10 cellular contexts compared by ENCODE assay signal in genomic region chr18:69897397-69898108, GRCh38. TPM values are rescaled to one million over a fixed set of nuclear protein-coding genes. Genes with fewer than 3 reads are reported as not detected.
DNase-seq lines count a peak whose midpoint lies in the region; ATAC-seq, FAIRE-seq and TF ChIP-seq lines count a peak whose summit lies in the region.
"Had no signal": no experiment of that assay in that cellular context is flagged by ENCODE, and none has a peak within 500 bp of the region (broad histone marks: within the 10 kb centered on the region; RNA-seq: fewer than 3 reads in every experiment).

No MANE protein-coding gene starts in this region.

- ATAC-seq in GM18502 (IDR thresholded peaks at IDR 0.05; ENCODE audit: poor library complexity, unreplicated experiment) (peak; percentile 67), GM21529 (IDR thresholded peaks at IDR 0.05; ENCODE audit: unreplicated experiment) (peak; percentile 24), heart left ventricle (no peak)

- peak overlapping the region; percentile 14 to 76 (median 35) for H3K4me3 Mint-ChIP-seq in IgD-negative memory B cell

- no peaks in the 10 kb centered on the region for H3K27me3 Mint-ChIP-seq in IgD-negative memory B cell

- no peaks in the 10 kb centered on the region for H3K27me3 ChIP-seq in heart left ventricle
- H3K27me3 ChIP-seq: SJCRH30 had no signal

- peak overlapping the region in 1 of 3 donors; percentile 63 for H3K27ac Mint-ChIP-seq in IgD-negative memory B cell

- peak overlapping the region in 2 of 12 donors; percentile 5 to 12 for H3K4me3 ChIP-seq in heart left ventricle
- H3K4me3 ChIP-seq: SJCRH30 had no signal

- intact Hi-C loops in heart left ventricle (cut with DNase I): no loop called here

- FAIRE-seq in frontal cortex (lab: Jason Lieb, UNC): no peak

- TF ChIP-seq POLR2A in heart left ventricle (IDR thresholded peaks at IDR 0.05): no peak

- 87 to 92% (median 90%) methylated on average over 7 of the region's 7 CpGs for WGBS in heart left ventricle, 4 donors

- peaks cover 0 to 1% (median 0%) of the 10 kb centered on the region in 3 donors for H3K4me1 Mint-ChIP-seq in IgD-negative memory B cell

- H3K36me3 ChIP-seq in heart left ventricle: no peaks in the 10 kb centered on the region
- H3K36me3 ChIP-seq: SJCRH30 had no signal

- peak; percentile 57 for DNase-seq in central memory CD4-positive, alpha-beta T cell
- no peak for DNase-seq in GM03348 (ENCODE audit: low spot score)
- no peak for DNase-seq in HT-29 (ENCODE audit: low spot score)
- no peak for DNase-seq in frontal cortex (ENCODE audit: low spot score in 2 of 2)
- DNase-seq in heart left ventricle: no peak
- DNase-seq: glutamatergic neuron, SJCRH30 had no signal

- peak overlapping the region in 1 of 12 donors; percentile 22 for H3K27ac ChIP-seq in heart left ventricle
- H3K27ac ChIP-seq: SJCRH30 had no signal

- peaks cover 0 to 2% (median 0%) of the 10 kb centered on the region in 3 donors for H3K9me3 Mint-ChIP-seq in IgD-negative memory B cell

- no peak for TF ChIP-seq CTCF in heart left ventricle (IDR thresholded peaks at IDR 0.05)

- H3K36me3 Mint-ChIP-seq in IgD-negative memory B cell: peaks cover 9% of the 10 kb centered on the region

- H3K9me3 ChIP-seq in heart left ventricle: no peaks in the 10 kb centered on the region
- H3K9me3 ChIP-seq: SJCRH30 had no signal

- no peaks in the 10 kb centered on the region for H3K4me1 ChIP-seq in heart left ventricle
- H3K4me1 ChIP-seq: SJCRH30 had no signal

RNA-seq across cellular contexts. Expression of gene CD226, which starts 50.1 kb away (rescaled TPM):
- 3.8 TPM for polyA plus RNA-seq in IgD-negative memory B cell
- total RNA-seq in HT-29 (2014; rRNA removed; shearing (Covaris generic)): not detected in 2 replicates
- 0.82 TPM for total RNA-seq in frontal cortex
- 1 to 10 TPM in 6 of 9 donors, under 1 TPM in 3; 0.28 to 4.1 (median 1.2) TPM for total RNA-seq in heart left ventricle
- polyA plus RNA-seq in heart left ventricle: under 1 TPM; 0.15 to 0.29 TPM

Comparison
In these comparisons a context has a peak if more than half of its experiments do, and no peak if none do; other contexts are left out.
1. ATAC-seq: peak in GM18502 (single experiment) and GM21529 (single experiment); none in heart left ventricle (0 of 4).